Comparison of ENCODE assay signal across 8 cellular contexts in the genomic region with DNA sequence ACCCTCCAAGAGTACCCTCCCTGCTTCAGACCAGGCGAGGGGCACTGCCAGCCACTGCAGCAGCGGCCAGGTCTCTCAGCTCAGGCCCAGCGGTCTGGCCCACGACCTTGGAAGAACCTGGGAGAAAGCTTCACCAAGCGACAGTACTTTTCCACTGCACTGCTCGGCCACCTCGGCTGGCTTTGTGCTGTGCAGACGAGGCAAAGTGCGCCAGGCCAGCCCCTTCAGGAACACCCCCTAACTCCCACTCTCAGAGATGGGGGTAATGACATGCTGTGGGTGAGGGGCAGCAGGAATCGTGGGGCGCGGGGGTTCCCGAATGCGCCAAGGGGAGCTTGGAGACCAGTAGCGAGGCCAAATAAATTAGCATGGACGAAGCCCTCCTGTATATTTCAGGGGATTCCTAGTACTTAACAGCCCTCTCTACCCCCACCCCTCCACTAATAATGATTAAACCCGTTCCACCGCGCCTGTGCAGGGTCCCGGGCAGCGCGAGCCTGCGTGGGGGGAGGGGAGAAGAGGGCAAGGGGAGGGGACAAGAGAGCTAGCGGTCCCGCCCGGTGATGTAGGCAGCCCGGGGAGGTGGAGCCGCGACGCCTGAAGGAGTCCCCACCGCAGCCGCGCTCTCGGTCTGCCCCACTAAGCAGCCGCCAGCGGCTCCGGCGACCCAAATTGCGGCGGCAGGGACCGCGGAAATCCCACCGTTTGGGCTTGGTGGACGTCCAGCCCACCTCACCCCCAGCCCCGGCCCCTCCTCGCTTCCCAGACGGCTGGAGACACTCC. TPM values are rescaled to one million over a fixed set of nuclear protein-coding genes. Genes with fewer than 3 reads are reported as not detected.
DNase-seq lines count a peak whose midpoint lies in the region; ATAC-seq and TF ChIP-seq lines count a peak whose summit lies in the region.

A gene with protein sequence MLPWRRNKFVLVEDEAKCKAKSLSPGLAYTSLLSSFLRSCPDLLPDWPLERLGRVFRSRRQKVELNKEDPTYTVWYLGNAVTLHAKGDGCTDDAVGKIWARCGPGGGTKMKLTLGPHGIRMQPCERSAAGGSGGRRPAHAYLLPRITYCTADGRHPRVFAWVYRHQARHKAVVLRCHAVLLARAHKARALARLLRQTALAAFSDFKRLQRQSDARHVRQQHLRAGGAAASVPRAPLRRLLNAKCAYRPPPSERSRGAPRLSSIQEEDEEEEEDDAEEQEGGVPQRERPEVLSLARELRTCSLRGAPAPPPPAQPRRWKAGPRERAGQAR (plus strand): TSS at position 629 of the 783 bp plus-strand sequence. CDS start 401 bp downstream, outside the sequence.

- no peak for TF ChIP-seq EP300 in ovary (IDR thresholded peaks at IDR 0.05)

- H3K27me3 Mint-ChIP-seq in Calu3 (ENCODE audit: unreplicated experiment) (peaks cover 26% of the 10 kb centered on the region), T-cell (peaks cover 26 to 47% of the 10 kb centered on the region in 2 donors)

- H3K9me3 ChIP-seq in SK-N-MC (ENCODE audit: low read depth, low read length) (no peaks in the 10 kb centered on the region), ovary (no peaks in the 10 kb centered on the region)

- no peaks in the 10 kb centered on the region for H3K27me3 ChIP-seq in ovary

- H3K36me3 Mint-ChIP-seq in Calu3 (ENCODE audit: insufficient read depth, unreplicated experiment) (peaks cover 6% of the 10 kb centered on the region), T-cell (no peaks in the 10 kb centered on the region)

- TF ChIP-seq CTCF in ovary (IDR thresholded peaks at IDR 0.05) = no peak
- no peak for TF ChIP-seq CTCF in Calu3 (IDR thresholded peaks at IDR 0.05; ENCODE audit: unreplicated experiment)

- no peak within 1 kb of the TSS for H3K9ac ChIP-seq in SK-N-MC (ENCODE audit: insufficient read length)

- H3K36me3 ChIP-seq in SK-N-MC (ENCODE audit: insufficient read depth, low read length) (no peaks in the 10 kb centered on the region), ovary (no peaks in the 10 kb centered on the region)

- TF ChIP-seq POLR2A in ovary (IDR thresholded peaks at IDR 0.05) = no peak

- peak within 1 kb of the TSS; percentile 71 for H3K4me3 ChIP-seq in SK-N-MC
- peak within 1 kb of the TSS; percentile 0 for H3K4me3 ChIP-seq in ovary

- no peaks in the 10 kb centered on the region for H3K4me1 ChIP-seq in ovary (ENCODE audit: insufficient read depth)

- no peak within 1 kb of the TSS for H3K4me3 Mint-ChIP-seq in Calu3 (ENCODE audit: low read depth, unreplicated experiment)
- no peak within 1 kb of the TSS for H3K4me3 Mint-ChIP-seq in T-cell

- 1 to 5% (median 1%) methylated on average over 17 to 47 of the region's 47 CpGs for WGBS in ovary, 3 donors

- H3K9me3 Mint-ChIP-seq in Calu3 (ENCODE audit: low read depth, unreplicated experiment) (no peaks in the 10 kb centered on the region), T-cell (no peaks in the 10 kb centered on the region)

- CTCF ChIA-PET in Calu3 (lab: Charles Lee) = no interaction called here
- CTCF ChIA-PET in T-cell (lab: Charles Lee) = interaction anchor here in 1 of 2 donors (0.6 kb wide), 1 partner anchor 24 kb away, joined by 3 read pairs; no protein-coding TSS in a partner anchor

- H3K4me1 Mint-ChIP-seq in Calu3 (ENCODE audit: low read depth, unreplicated experiment) (no peaks in the 10 kb centered on the region), T-cell (peaks cover 0 to 3% (median 2%) of the 10 kb centered on the region in 3 donors)

- ATAC-seq in T-cell (replicated peaks in 1 of 4) (no peak), GM18502 (IDR thresholded peaks at IDR 0.05; ENCODE audit: poor library complexity, unreplicated experiment) (no peak)

- H3K27ac ChIP-seq in SK-N-MC = no peak within 1 kb of the TSS
- no peak within 1 kb of the TSS for H3K27ac ChIP-seq in ovary

- intact Hi-C loops in ovary (cut with DNase I) (no loop called here), Calu3 (cut with micrococcal nuclease; ENCODE audit: unreplicated experiment) (no loop called here)

- no TSS peak for BruUV-seq in Calu3 (replicated peaks; lab: Mats Ljungman, UMichigan)

- DNase-seq in ELR (ENCODE audit: low read depth) = peak; percentile 23
- DNase-seq in SK-N-MC (ENCODE audit: low read depth, low spot score) = no peak
- DNase-seq in germinal center (ENCODE audit: low spot score) = peak; percentile 51
- DNase-seq in ovary = peak in 2 of 5 donors; percentile 45 to 53
- DNase-seq in Calu3 = no peak
- DNase-seq in T-cell = no peak
- no peak for DNase-seq in NCI-H1092 (lab: John Stamatoyannopoulos, UW)

- POLR2A ChIA-PET in T-cell (lab: Charles Lee) = no interaction called here

- H3K27ac Mint-ChIP-seq in Calu3 (ENCODE audit: unreplicated experiment) (no peak within 1 kb of the TSS), T-cell (no peak within 1 kb of the TSS)

RNA-seq across cellular contexts. Expression of the gene that starts here (rescaled TPM):
- total RNA-seq in ovary (1 to 10 TPM in 1 of 7 donors, under 1 TPM in 3, not detected in 3; 0.35 to 1.1 (median 0.69) TPM), Calu3 (2022) (not detected in 2 replicates), T-cell (not detected)
- under 1 TPM; 0.04 to 0.22 TPM for polyA plus RNA-seq in ovary

Comparison
In these comparisons a context has a peak if more than half of its experiments do, and no peak if none do; other contexts are left out.
1. DNase-seq: peak in ELR (single experiment) and germinal center (single experiment); none in SK-N-MC (single experiment), Calu3 (single experiment), T-cell (0 of 34) and NCI-H1092 (single experiment).